ENCODE assay signal across 8 cellular contexts in genomic region chr11:113474362-113475159, GRCh38. TPM values are rescaled to one million over a fixed set of nuclear protein-coding genes. Genes with fewer than 3 reads are reported as not detected.
A peak's percentile ranks its signal among the peaks of the same experiment; 100 is the strongest.
DNase-seq lines count a peak whose midpoint lies in the region; ATAC-seq and TF ChIP-seq lines count a peak whose summit lies in the region.

No MANE protein-coding gene starts in this region.

- peaks cover 16% of the 10 kb centered on the region for H3K27me3 ChIP-seq in BJ (ENCODE audit: control insufficient read depth, insufficient read depth, low read length)

- no peaks in the 10 kb centered on the region for H3K36me3 ChIP-seq in BJ (ENCODE audit: control insufficient read depth, insufficient read depth, low read length)

- no peak for TF ChIP-seq CTCF in BJ (IDR thresholded peaks at IDR 0.05; ENCODE audit: insufficient read depth, low read depth, low read length)

- no peak overlapping the region for H3K4me3 ChIP-seq in BJ (ENCODE audit: low read depth, low read length)

- ATAC-seq in HG03521 (IDR thresholded peaks at IDR 0.05; ENCODE audit: unreplicated experiment), result no peak

- peak; percentile 6 for DNase-seq in BJ (ENCODE audit: low read depth)
- DNase-seq in HK-2 (ENCODE audit: unreplicated experiment), result peak; percentile 54
- DNase-seq in T1000 (lab: John Stamatoyannopoulos, UW), result peak; percentile 5
- DNase-seq in brain pericyte (ENCODE audit: low read depth, low spot score), result peak; percentile 42
- peak; percentile 90 for DNase-seq in iPS-NIHi11 (ENCODE audit: low spot score)
- DNase-seq in stimulated activated CD4-positive, alpha-beta T cell treated with anti-CD3 and anti-CD28 coated beads, Interleukin-12 subunit alpha, Interleukin-12 subunit beta, amount 100 ng/mL, for 4 hours, result peak; percentile 38
- no peak for DNase-seq in NK-92 (lab: John Stamatoyannopoulos, UW; ENCODE audit: unreplicated experiment)

- POLR2A ChIA-PET in BJ (lab: Charles Lee), result no interaction called here

- CTCF ChIA-PET in BJ (lab: Yijun Ruan, JAX), result interaction anchor here (0.7 kb wide), 1 partner anchor 256 kb away, joined by 3 read pairs; no protein-coding TSS in a partner anchor

RNA-seq across cellular contexts. Expression of gene DRD2, which starts 0.6 kb away (rescaled TPM):
- polyA plus RNA-seq in BJ (2011; rRNA removed), result not detected in 2 replicates
- not detected in 2 replicates for polyA minus RNA-seq in BJ (2011; rRNA and poly(A)+ RNA removed)
